In the genomic region with DNA sequence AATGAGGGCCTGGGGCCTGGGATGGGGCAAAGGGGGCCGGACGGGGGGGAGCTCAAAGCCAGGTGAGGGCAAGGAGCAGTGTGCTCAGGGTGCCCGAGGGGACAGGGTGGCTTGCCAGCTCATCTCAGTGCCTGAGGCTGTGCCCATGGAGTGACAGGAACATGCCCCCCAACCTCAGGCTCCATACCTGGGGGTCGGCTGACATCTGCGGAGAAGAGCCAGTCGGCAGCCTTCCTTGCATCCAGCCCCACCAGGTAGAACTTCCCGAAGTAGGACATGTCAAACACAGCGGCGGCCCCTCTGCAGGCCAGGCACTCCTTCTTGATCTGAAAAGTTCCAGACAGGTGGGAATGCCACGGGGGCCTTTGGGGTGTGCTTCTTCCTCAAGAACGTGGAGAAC, we compare ENCODE assay signal across 27 cellular contexts. TPM values are rescaled to one million over a fixed set of nuclear protein-coding genes. Genes with fewer than 3 reads are reported as not detected.
"Had no signal": no experiment of that assay in that cellular context is flagged by ENCODE, and none has a peak within 500 bp of the region (broad histone marks: within the 10 kb centered on the region; RNA-seq: fewer than 3 reads in every experiment).

No MANE protein-coding gene starts in this region.

- H3K4me3 ChIP-seq: adrenal gland had no signal

- DNase-seq: activated B cell treated with CpG ODN at 0.5 μM for 24 hours; activated CD4-positive, alpha-beta T cell treated with anti-CD3 and anti-CD28 coated beads for 1 hour; activated CD4-positive, alpha-beta T cell treated with anti-CD3 and anti-CD28 coated beads, Interleukin-2, amount 10 ng/mL, durations not matched to agents 24 days and 14 days; activated CD4-positive, alpha-beta T cell treated with anti-CD3 and anti-CD28 coated beads, Interleukin-2, amount 50 U/mL, for 48 hours; activated CD8-positive, alpha-beta memory T cell treated with anti-CD3 and anti-CD28 coated beads for 24 hours; activated gamma-delta T cell; activated naive CD4-positive, alpha-beta T cell treated with anti-CD3 and anti-CD28 coated beads for 36 hours; activated naive CD8-positive, alpha-beta T cell treated with anti-CD3 and anti-CD28 coated beads, Interleukin-2, amount 10 ng/mL, durations not matched to agents 7 days and 5 days; activated T-cell treated with anti-CD3 and anti-CD28 coated beads, Interleukin-2, amount 50 U/mL, for 48 hours; adrenal gland; anterior cingulate cortex; caudate nucleus; IMR-90; KBM-7; NCI-H1048; NCI-H1930; NCI-H345; NCI-H510A treated with DMSO at 0.1 percent for 48 hours; NCI-H69; PC-3; SIG-M5; T-helper 17 cell; T-helper 9 cell had no signal

- FAIRE-seq: RCC 7860 had no signal

- H3K27me3 ChIP-seq: adrenal gland had no signal

- ATAC-seq: activated T-helper 17 cell treated with anti-CD3 and anti-CD28 coated beads, Interleukin-2, amount 50 U/mL, for 72 hours; PC-3; T-helper 17 cell had no signal

- H3K27ac ChIP-seq: adrenal gland had no signal

- H3K4me1 ChIP-seq: adrenal gland had no signal

- H3K36me3 ChIP-seq: adrenal gland had no signal

- H3K9me3 ChIP-seq: adrenal gland had no signal

RNA-seq across cellular contexts. Expression of gene SARDH, which starts 42.1 kb away (rescaled TPM):
- total RNA-seq: activated B cell treated with CpG ODN at 0.5 μM for 24 hours had no signal

RNA-seq across cellular contexts. Expression of gene DBH, which starts 59.9 kb away (rescaled TPM):
- total RNA-seq: activated B cell treated with CpG ODN at 0.5 μM for 24 hours; activated CD4-positive, alpha-beta T cell treated with anti-CD3 and anti-CD28 coated beads, Interleukin-2, amount 10 ng/mL, durations not matched to agents 24 days and 14 days; activated naive CD4-positive, alpha-beta T cell treated with anti-CD3 and anti-CD28 coated beads for 36 hours; activated naive CD8-positive, alpha-beta T cell treated with anti-CD3 and anti-CD28 coated beads, Interleukin-2, amount 10 ng/mL, durations not matched to agents 7 days and 5 days; activated T-helper 17 cell treated with anti-CD3 and anti-CD28 coated beads, Interleukin-2, amount 50 U/mL, for 72 hours; IMR-90; LHCN-M2; M059J; PC-3 had no signal
- polyA plus RNA-seq: IMR-90 had no signal
